In genomic region chr3:56932858-56933257, GRCh38 we compare ENCODE assay signal across 31 cellular contexts.
"Had no signal": no experiment of that assay in that cellular context is flagged by ENCODE, and none has a peak within 500 bp of the region (broad histone marks: within the 10 kb centered on the region; RNA-seq: fewer than 3 reads in every experiment).

No MANE protein-coding gene starts in this region.

- H3K4me3 ChIP-seq: adrenal gland, ascending aorta, cardiac muscle cell had no signal

- H3K27me3 ChIP-seq: adrenal gland, ascending aorta had no signal

- H3K27ac ChIP-seq: adrenal gland, ascending aorta, cardiac muscle cell, VCaP had no signal

- H3K36me3 ChIP-seq: adrenal gland, ascending aorta, cardiac muscle cell had no signal

- DNase-seq: activated B cell treated with CpG ODN at 0.5 μM for 24 hours; activated CD4-positive, alpha-beta memory T cell treated with anti-CD3 and anti-CD28 coated beads for 36 hours; activated CD4-positive, alpha-beta T cell treated with anti-CD3 and anti-CD28 coated beads for 4 hours; activated CD4-positive, alpha-beta T cell treated with anti-CD3 and anti-CD28 coated beads, Interleukin-2, amount 10 ng/mL, durations not matched to agents 24 days and 14 days; activated CD4-positive, alpha-beta T cell treated with anti-CD3 and anti-CD28 coated beads, Interleukin-2, amount 50 U/mL, for 1 hour; activated CD4-positive, alpha-beta T cell treated with anti-CD3 and anti-CD28 coated beads, Interleukin-2, amount 50 U/mL, for 4 hours; activated CD4-positive, CD25-positive, alpha-beta regulatory T cell treated with anti-CD3 and anti-CD28 coated beads, Interleukin-2, amount 50 U/mL, for 72 hours; activated CD8-positive, alpha-beta memory T cell treated with anti-CD3 and anti-CD28 coated beads, Interleukin-2, amount 50 U/mL, for 4 hours; activated CD8-positive, alpha-beta T cell treated with anti-CD3 and anti-CD28 coated beads for 36 hours; activated effector memory CD4-positive, alpha-beta T cell treated with anti-CD3 and anti-CD28 coated beads, Interleukin-2, amount 50 U/mL, for 16 hours; activated gamma-delta T cell treated with Interleukin-2 at 50 U/mL for 16 hours; activated naive CD4-positive, alpha-beta T cell; activated naive CD4-positive, alpha-beta T cell treated with anti-CD3 and anti-CD28 coated beads for 36 hours; activated naive CD4-positive, alpha-beta T cell treated with anti-CD3 and anti-CD28 coated beads, Interleukin-2, amount 50 U/mL, for 16 hours; activated T-cell treated with anti-CD3 and anti-CD28 coated beads for 4 hours; activated T-cell treated with anti-CD3 and anti-CD28 coated beads, Interleukin-2, amount 50 U/mL, for 1 hour; activated T-cell treated with anti-CD3 and anti-CD28 coated beads, Interleukin-2, amount 50 U/mL, for 4 hours; activated T-cell treated with anti-CD3 and anti-CD28 coated beads, Interleukin-2, amount 50 U/mL, for 72 hours; adrenal gland; amygdala; caudate nucleus; cerebellar nuclear complex; SW 1271; T-helper 1 cell; T-helper 2 cell; T-helper 9 cell had no signal

- H3K9me3 ChIP-seq: adrenal gland, ascending aorta had no signal

- ATAC-seq: activated CD8-positive, alpha-beta T cell treated with anti-CD3 and anti-CD28 coated beads for 36 hours; activated naive CD4-positive, alpha-beta T cell treated with anti-CD3 and anti-CD28 coated beads, Interleukin-2, amount 50 U/mL, for 72 hours; activated T-cell treated with anti-CD3 and anti-CD28 coated beads, Interleukin-2, amount 50 U/mL, for 4 hours; activated T-cell treated with anti-CD3 and anti-CD28 coated beads, Interleukin-2, amount 50 U/mL, for 72 hours; activated T-helper 17 cell treated with anti-CD3 and anti-CD28 coated beads, Interleukin-2, amount 50 U/mL, for 72 hours had no signal
